Comparison of ENCODE assay signal across 22 cellular contexts in genomic region chr2:236633764-236634163, GRCh38.
"Had no signal": no experiment of that assay in that cellular context is flagged by ENCODE, and none has a peak within 500 bp of the region (broad histone marks: within the 10 kb centered on the region; RNA-seq: fewer than 3 reads in every experiment).

No MANE protein-coding gene starts in this region.

- H3K27ac ChIP-seq: heart right ventricle, lower lobe of right lung, neural progenitor cell, prostate gland had no signal

- H3K4me1 ChIP-seq: lower lobe of right lung, neural progenitor cell, prostate gland had no signal

- FAIRE-seq: endometrium, keratinocyte had no signal

- H3K4me3 ChIP-seq: heart right ventricle, lower lobe of right lung, neural progenitor cell, prostate gland had no signal

- DNase-seq: activated CD4-positive, alpha-beta T cell treated with anti-CD3 and anti-CD28 coated beads for 1 hour; activated CD4-positive, alpha-beta T cell treated with anti-CD3 and anti-CD28 coated beads, Interleukin-2, amount 50 U/mL, for 1 hour; activated CD8-positive, alpha-beta T cell treated with anti-CD3 and anti-CD28 coated beads, Interleukin-2, amount 10 ng/mL, durations not matched to agents 7 days and 5 days; activated naive CD4-positive, alpha-beta T cell treated with anti-CD3 and anti-CD28 coated beads, Interleukin-2, amount 10 ng/mL, durations not matched to agents 7 days and 5 days; activated T-cell treated with anti-CD3 and anti-CD28 coated beads, Interleukin-2, amount 50 U/mL, for 48 hours; amygdala; cerebellar nuclear complex; effector CD4-positive, alpha-beta T cell; heart right ventricle; left colon; lower lobe of right lung; mesendoderm; naive B cell; stimulated activated CD4-positive, alpha-beta T cell treated with anti-CD3 and anti-CD28 coated beads, Interleukin-1b, Interleukin-23, amount 100 ng/mL, for 48 hours; stimulated activated naive CD8-positive, alpha-beta T cell treated with anti-CD3 and anti-CD28 coated beads, Interleukin-15, amount 100 ng/mL, for 72 hours; T-helper 9 cell; trophoblast cell had no signal

- H3K27me3 ChIP-seq: heart right ventricle, neural progenitor cell had no signal

- H3K36me3 ChIP-seq: heart right ventricle, lower lobe of right lung, neural progenitor cell, prostate gland had no signal

- H3K9me3 ChIP-seq: heart right ventricle, lower lobe of right lung, prostate gland had no signal

- ATAC-seq: activated CD8-positive, alpha-beta T cell treated with anti-CD3 and anti-CD28 coated beads, Interleukin-2, amount 10 ng/mL, durations not matched to agents 7 days and 5 days; heart right ventricle; left colon; lower lobe of right lung; stimulated activated effector memory CD8-positive, alpha-beta T cell treated with anti-CD3 and anti-CD28 coated beads, Interleukin-12 subunit alpha, Interleukin-12 subunit beta, amount 100 ng/mL, for 72 hours; stimulated activated naive CD8-positive, alpha-beta T cell treated with anti-CD3 and anti-CD28 coated beads, Interleukin-15, amount 100 ng/mL, for 72 hours had no signal
